Comparison of ENCODE assay signal across 27 cellular contexts in the genomic region with DNA sequence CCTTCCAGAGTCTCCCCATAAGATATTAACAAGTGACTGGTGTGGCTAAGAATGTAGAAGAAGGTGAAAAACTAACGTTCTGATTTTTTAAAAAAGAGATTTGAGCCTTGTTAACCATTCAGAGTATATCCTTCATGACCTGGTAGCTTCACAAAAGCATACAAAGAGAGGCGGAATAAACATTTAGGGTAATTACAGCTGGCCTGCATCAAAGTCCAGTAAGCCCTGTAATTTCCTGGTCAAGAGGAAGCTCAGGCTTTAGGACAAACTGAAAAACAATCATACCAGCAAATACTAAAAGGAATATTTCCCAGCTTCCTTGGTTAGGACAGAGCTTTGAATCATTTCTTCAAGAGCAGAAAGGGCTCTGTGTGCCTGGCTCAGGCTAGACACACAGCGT.
A peak's percentile ranks its signal among the peaks of the same experiment; 100 is the strongest.
DNase-seq lines count a peak whose midpoint lies in the region; ATAC-seq and TF ChIP-seq lines count a peak whose summit lies in the region.
"Had no signal": no experiment of that assay in that cellular context is flagged by ENCODE, and none has a peak within 500 bp of the region (broad histone marks: within the 10 kb centered on the region; RNA-seq: fewer than 3 reads in every experiment).

No MANE protein-coding gene starts in this region.

- no peak overlapping the region for H3K4me3 ChIP-seq in left ventricle myocardium inferior
- H3K4me3 ChIP-seq in dorsolateral prefrontal cortex = no peak overlapping the region
- no peak overlapping the region for H3K4me3 ChIP-seq in mucosa of rectum (ENCODE audit: low read length in 2 of 2)
- H3K4me3 ChIP-seq: BLaER1 treated with 17β-estradiol and CSF1 and Interleukin-3, amounts not matched to agents 10 nM and 100 nM; GM12878; GM23338; MG63; SJCRH30 had no signal

- intact Hi-C loops in left ventricle myocardium inferior (cut with micrococcal nuclease) = no loop called here
- intact Hi-C loops in Right ventricle myocardium inferior (cut with DNase I) = no loop called here
- intact Hi-C loops in dorsolateral prefrontal cortex (cut with DNase I) = loop anchor here in 1 of 2 donors (5.0 kb wide), 1 partner anchor 459 kb away; no protein-coding TSS in a partner anchor
- intact Hi-C loops in CD14-positive monocyte (cut with micrococcal nuclease) = no loop called here

- H3K36me3 ChIP-seq in left ventricle myocardium inferior = peaks cover 7% of the 10 kb centered on the region
- H3K36me3 ChIP-seq in mucosa of rectum (ENCODE audit: control insufficient read depth in 2 of 2, insufficient read depth in 2 of 2, low read length in 2 of 2) = peaks cover 0 to 3% of the 10 kb centered on the region in 2 donors
- H3K36me3 ChIP-seq: MG63, SJCRH30 had no signal

- H3K27ac ChIP-seq in left ventricle myocardium inferior (replicated peaks) (peak overlapping the region; percentile 51), dorsolateral prefrontal cortex (peak overlapping the region in 54 of 59 donors; percentile 30 to 97 (median 90)), mucosa of rectum (ENCODE audit: low read depth in 2 of 2, low read length in 2 of 2) (peak overlapping the region; percentile 25 to 32), temporal lobe (ENCODE audit: low read depth, low read length) (peak overlapping the region; percentile 47)
- H3K27ac ChIP-seq: BLaER1 treated with 17β-estradiol and CSF1 and Interleukin-3, amounts not matched to agents 10 nM and 100 nM; SJCRH30 had no signal

- peaks cover 14 to 31% (median 20%) of the 10 kb centered on the region in 7 donors for H3K9me3 Mint-ChIP-seq in CD14-positive monocyte

- DNase-seq in left ventricle myocardium inferior (no peak), Right ventricle myocardium inferior (ENCODE audit: missing footprints) (no peak), dorsolateral prefrontal cortex (no peak), NCI-H748 treated with DMSO at 0.1 percent for 48 hours (lab: John Stamatoyannopoulos, UW) (no peak), retina (no peak), CD14-positive monocyte (ENCODE audit: low spot score) (no peak)
- DNase-seq: CD4-positive, alpha-beta memory T cell; DMS 273 treated with DMSO at 0.1 percent for 48 hours; DMS79; EL; GDM1; H9; IMR-90; KG1; MG63; NCI-H1105 treated with DMSO at 0.1 percent for 48 hours; NCI-H2029; NCI-H226; NCI-H510A; NK-92 treated with Interleukin-12 subunit alpha and Interleukin-12 subunit beta, amount 100 ng/mL, for 24 hours; PC-3; SJCRH30 had no signal

- H3K9me3 ChIP-seq in left ventricle myocardium inferior (replicated peaks) (peaks cover 18% of the 10 kb centered on the region), mucosa of rectum (ENCODE audit: control insufficient read depth in 2 of 2, low read length in 2 of 2) (peaks cover 3 to 11% of the 10 kb centered on the region in 2 donors)
- H3K9me3 ChIP-seq: MG63, SJCRH30 had no signal

- no peaks in the 10 kb centered on the region for H3K4me1 Mint-ChIP-seq in CD14-positive monocyte
- H3K4me1 Mint-ChIP-seq: CD4-positive, alpha-beta memory T cell had no signal

- no peak overlapping the region for H3K27ac Mint-ChIP-seq in CD14-positive monocyte
- H3K27ac Mint-ChIP-seq: CD4-positive, alpha-beta memory T cell; GM23338; H9 had no signal

- H3K4me3 Mint-ChIP-seq in CD14-positive monocyte = no peak overlapping the region
- H3K4me3 Mint-ChIP-seq: CD4-positive, alpha-beta memory T cell; GM23338; H9 had no signal

- H3K9ac ChIP-seq in mucosa of rectum (ENCODE audit: low read depth in 1 of 2, low read length in 2 of 2) = no peak overlapping the region
- H3K9ac ChIP-seq: BLaER1 treated with 17β-estradiol and CSF1 and Interleukin-3, amounts not matched to agents 10 nM and 100 nM had no signal

- no peaks in the 10 kb centered on the region for H3K36me3 Mint-ChIP-seq in CD14-positive monocyte
- H3K36me3 Mint-ChIP-seq: CD4-positive, alpha-beta memory T cell had no signal

- no peaks in the 10 kb centered on the region for H3K27me3 ChIP-seq in left ventricle myocardium inferior (ENCODE audit: low read depth)
- no peaks in the 10 kb centered on the region for H3K27me3 ChIP-seq in dorsolateral prefrontal cortex
- H3K27me3 ChIP-seq in mucosa of rectum (ENCODE audit: control insufficient read depth in 2 of 2, insufficient read depth in 2 of 2, low read length in 2 of 2) = no peaks in the 10 kb centered on the region
- H3K27me3 ChIP-seq: BLaER1 treated with 17β-estradiol and CSF1 and Interleukin-3, amounts not matched to agents 10 nM and 100 nM; MG63 had no signal

- H3K4me1 ChIP-seq in left ventricle myocardium inferior = peaks cover 14% of the 10 kb centered on the region
- H3K4me1 ChIP-seq in mucosa of rectum (ENCODE audit: control insufficient read depth in 2 of 2, insufficient read depth in 2 of 2, low read length in 2 of 2) = peaks cover 3 to 6% of the 10 kb centered on the region in 2 donors
- H3K4me1 ChIP-seq: SJCRH30 had no signal

- ATAC-seq in Right ventricle myocardium inferior = no peak
- ATAC-seq: GM12878, GM23338, PC-3 had no signal

- TF ChIP-seq CTCF in left ventricle myocardium inferior (IDR thresholded peaks at IDR 0.05; ENCODE audit: borderline replicate concordance) (no peak), dorsolateral prefrontal cortex (IDR thresholded peaks at IDR 0.05 in 54 of 56, conservative IDR thresholded peaks at IDR 0.05 in 2 of 56; ENCODE audit: low read depth in 1 of 56, partially characterized antibody in 56 of 56) (no peak), CD14-positive monocyte (IDR thresholded peaks at IDR 0.05) (no peak)

- peaks cover 1 to 5% (median 5%) of the 10 kb centered on the region in 3 donors for H3K27me3 Mint-ChIP-seq in CD14-positive monocyte (ENCODE audit: low read depth in 3 of 3)

Comparison
In these comparisons a context has a peak if more than half of its experiments do, and no peak if none do; other contexts are left out.
1. H3K27ac ChIP-seq: peak in every context shown above with its lines; median percentile 90 in dorsolateral prefrontal cortex; 51 in left ventricle myocardium inferior; 47 in temporal lobe; 28 in mucosa of rectum.